Comparison of ENCODE assay signal across 35 cellular contexts in the genomic region with DNA sequence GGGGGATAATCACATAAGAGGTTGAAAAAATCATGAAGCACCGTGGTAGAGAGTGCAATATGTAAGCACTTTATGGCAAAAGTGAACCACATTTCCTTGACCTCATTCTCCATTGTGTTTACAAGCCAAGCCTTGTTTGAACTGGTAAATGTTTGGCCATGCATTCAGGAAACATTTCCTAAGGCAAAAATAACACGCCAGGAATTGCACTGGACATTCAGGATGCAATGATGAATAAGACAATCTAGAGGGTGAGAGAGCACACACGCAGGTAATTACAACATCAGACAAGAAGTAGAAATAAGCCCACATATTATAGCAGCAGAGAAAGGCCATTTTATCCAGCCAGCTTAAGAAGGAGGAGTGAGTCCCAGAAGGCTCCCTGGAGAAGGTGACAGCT.
DNase-seq lines count a peak whose midpoint lies in the region; ATAC-seq, FAIRE-seq and TF ChIP-seq lines count a peak whose summit lies in the region.
"Had no signal": no experiment of that assay in that cellular context is flagged by ENCODE, and none has a peak within 500 bp of the region (broad histone marks: within the 10 kb centered on the region; RNA-seq: fewer than 3 reads in every experiment).

No MANE protein-coding gene starts in this region.

- H3K4me3 Mint-ChIP-seq in Caco-2 (ENCODE audit: unreplicated experiment): no peak overlapping the region
- H3K4me3 Mint-ChIP-seq: activated naive CD8-positive, alpha-beta T cell treated with anti-CD3 and anti-CD28 coated beads, Interleukin-2, amount 10 ng/mL, durations not matched to agents 7 days and 5 days; activated T-cell treated with anti-CD3 and anti-CD28 coated beads, Interleukin-2, amount 50 U/mL, for 24 hours; CD8-positive, alpha-beta memory T cell; dendritic cell treated with granulocyte-macrophage colony-stimulating factor and Interleukin-4, amounts not matched to agents 40 ng/mL and 50 ng/mL, for 4 days; endodermal cell; H9; mesothelial cell of epicardium; naive thymus-derived CD8-positive, alpha-beta T cell; T-helper 1 cell treated with Interleukin-12 subunit alpha and Interleukin-12 subunit beta and Interleukin-4 antibody, amounts not matched to agents 30 μg/mL and 1 μg/mL, for 36 hours had no signal

- TF ChIP-seq EP300 in A549 (IDR thresholded peaks at IDR 0.05): peak; percentile 36 to 42; a peak in 2 of 5 replicates

- H3K27me3 Mint-ChIP-seq in Caco-2 (ENCODE audit: insufficient read depth, unreplicated experiment): peaks cover 2% of the 10 kb centered on the region
- H3K27me3 Mint-ChIP-seq: dendritic cell treated with granulocyte-macrophage colony-stimulating factor and Interleukin-4, amounts not matched to agents 40 ng/mL and 50 ng/mL, for 4 days had no signal

- ATAC-seq in A549 (peak; percentile 54 to 75; a peak in 5 of 6 replicates), GM18505 (IDR thresholded peaks at IDR 0.05; ENCODE audit: unreplicated experiment) (no peak)
- ATAC-seq: left lung; naive thymus-derived CD8-positive, alpha-beta T cell; sciatic nerve had no signal

- H3K9me3 Mint-ChIP-seq in Caco-2 (ENCODE audit: unreplicated experiment): no peaks in the 10 kb centered on the region
- H3K9me3 Mint-ChIP-seq: activated naive CD8-positive, alpha-beta T cell treated with anti-CD3 and anti-CD28 coated beads, Interleukin-2, amount 10 ng/mL, durations not matched to agents 7 days and 5 days; activated T-cell treated with anti-CD3 and anti-CD28 coated beads, Interleukin-2, amount 50 U/mL, for 24 hours; dendritic cell treated with granulocyte-macrophage colony-stimulating factor and Interleukin-4, amounts not matched to agents 40 ng/mL and 50 ng/mL, for 4 days; endodermal cell; H9; mesothelial cell of epicardium; T-helper 1 cell treated with Interleukin-12 subunit alpha and Interleukin-12 subunit beta and Interleukin-4 antibody, amounts not matched to agents 30 μg/mL and 1 μg/mL, for 36 hours had no signal

- no peak overlapping the region for H3K27ac Mint-ChIP-seq in Caco-2 (ENCODE audit: unreplicated experiment)
- H3K27ac Mint-ChIP-seq: activated naive CD8-positive, alpha-beta T cell treated with anti-CD3 and anti-CD28 coated beads, Interleukin-2, amount 10 ng/mL, durations not matched to agents 7 days and 5 days; activated T-cell treated with anti-CD3 and anti-CD28 coated beads, Interleukin-2, amount 50 U/mL, for 24 hours; CD8-positive, alpha-beta memory T cell; dendritic cell treated with granulocyte-macrophage colony-stimulating factor and Interleukin-4, amounts not matched to agents 40 ng/mL and 50 ng/mL, for 4 days; endodermal cell; H9; mesothelial cell of epicardium; naive thymus-derived CD8-positive, alpha-beta T cell; progenitor cell of endocrine pancreas; T-helper 1 cell treated with Interleukin-12 subunit alpha and Interleukin-12 subunit beta and Interleukin-4 antibody, amounts not matched to agents 30 μg/mL and 1 μg/mL, for 36 hours had no signal

- no TSS peak for BruUV-seq in Caco-2 (replicated peaks; lab: Mats Ljungman, UMichigan)

- POLR2A ChIA-PET in A549 (lab: Yijun Ruan, JAX) (no interaction called here), Caco-2 (lab: Charles Lee) (no interaction called here)

- no peaks in the 10 kb centered on the region for H3K36me3 Mint-ChIP-seq in Caco-2 (ENCODE audit: insufficient read depth, unreplicated experiment)
- H3K36me3 Mint-ChIP-seq: activated naive CD8-positive, alpha-beta T cell treated with anti-CD3 and anti-CD28 coated beads, Interleukin-2, amount 10 ng/mL, durations not matched to agents 7 days and 5 days; CD8-positive, alpha-beta memory T cell; mesothelial cell of epicardium; naive thymus-derived CD8-positive, alpha-beta T cell had no signal

- peaks cover 66% of the 10 kb centered on the region for H3K4me1 ChIP-seq in A549
- H3K4me1 ChIP-seq in colonic mucosa: no peaks in the 10 kb centered on the region
- no peaks in the 10 kb centered on the region for H3K4me1 ChIP-seq in smooth muscle cell (ENCODE audit: low read depth)
- no peaks in the 10 kb centered on the region for H3K4me1 ChIP-seq in Caco-2

- H2AFZ ChIP-seq in smooth muscle cell (ENCODE audit: low read depth): no peak overlapping the region

- DNase-seq in A549 (ENCODE audit: low read depth in 1 of 2, low spot score in 1 of 2) (peak in 1 of 2 experiments; percentile 80), NCI-H69 (lab: John Stamatoyannopoulos, UW) (peak; percentile 18), colonic mucosa (peak; percentile 33), kidney tubule cell (ENCODE audit: low spot score) (peak; percentile 58), midbrain (lab: John Stamatoyannopoulos, UW) (no peak), smooth muscle cell (lab: John Stamatoyannopoulos, UW; ENCODE audit: unreplicated experiment) (no peak), Caco-2 (no peak)
- DNase-seq: ACHN; activated effector memory CD4-positive, alpha-beta T cell treated with anti-CD3 and anti-CD28 coated beads, Interleukin-2, amount 50 U/mL, for 16 hours; activated naive CD8-positive, alpha-beta T cell treated with anti-CD3 and anti-CD28 coated beads, Interleukin-2, amount 10 ng/mL, durations not matched to agents 7 days and 5 days; activated T-cell treated with anti-CD3 and anti-CD28 coated beads, Interleukin-2, amount 50 U/mL, for 24 hours; aorta; CD8-positive, alpha-beta memory T cell; central memory CD4-positive, alpha-beta T cell; endodermal cell; GDM1; H9; KG1; left lung; MM.1S; naive thymus-derived CD8-positive, alpha-beta T cell; NCI-H1105 treated with DMSO at 0.1 percent for 48 hours; NCI-H1930; NCI-H774; nucleus accumbens; RPMI8226; stimulated activated CD4-positive, alpha-beta T cell treated with anti-CD3 and anti-CD28 coated beads, Interleukin-12 subunit alpha, Interleukin-12 subunit beta, amount 100 ng/mL, for 4 hours; stimulated activated CD4-positive, alpha-beta T cell treated with anti-CD3 and anti-CD28 coated beads, Interleukin-2, amount 100 ng/mL, for 48 hours; stomach had no signal

- H3K4me2 ChIP-seq in A549 (peak overlapping the region; percentile 58), smooth muscle cell (no peak overlapping the region)

- no peaks in the 10 kb centered on the region for H3K9me3 ChIP-seq in A549
- H3K9me3 ChIP-seq in colonic mucosa: no peaks in the 10 kb centered on the region
- no peaks in the 10 kb centered on the region for H3K9me3 ChIP-seq in smooth muscle cell (replicated peaks; ENCODE audit: low read depth)
- no peaks in the 10 kb centered on the region for H3K9me3 ChIP-seq in Caco-2
- H3K9me3 ChIP-seq: left lung, stomach had no signal

- CTCF ChIA-PET in A549 (lab: Yijun Ruan, JAX): no interaction called here
- CTCF ChIA-PET in Caco-2 (lab: Charles Lee): no interaction called here

- TF ChIP-seq RAD21 in A549 (conservative IDR thresholded peaks at IDR 0.05 in 1 of 2, IDR thresholded peaks at IDR 0.05 in 1 of 2): peak; percentile 23 to 40; a peak in 2 of 5 replicates

- H3K27me3 ChIP-seq in colonic mucosa (no peaks in the 10 kb centered on the region), smooth muscle cell (ENCODE audit: low read depth) (peaks cover 33% of the 10 kb centered on the region), Caco-2 (replicated peaks; ENCODE audit: control insufficient read depth, insufficient read depth, low read length) (no peaks in the 10 kb centered on the region)
- H3K27me3 ChIP-seq: left lung, stomach had no signal

- H3F3A ChIP-seq in smooth muscle cell (ENCODE audit: low read depth): no peaks in the 10 kb centered on the region

- peak overlapping the region; percentile 45 to 55 for H3K27ac ChIP-seq in A549
- no peak overlapping the region for H3K27ac ChIP-seq in colonic mucosa
- no peak overlapping the region for H3K27ac ChIP-seq in smooth muscle cell (ENCODE audit: low read depth)
- H3K27ac ChIP-seq: left lung, stomach had no signal

- H3K9ac ChIP-seq in colonic mucosa (ENCODE audit: low read depth in 2 of 2, low read length in 2 of 2) (no peak overlapping the region), smooth muscle cell (ENCODE audit: low read depth) (no peak overlapping the region)

- FAIRE-seq in A549 (lab: Jason Lieb, UNC): peak; percentile 87

- H3K4me1 Mint-ChIP-seq in Caco-2 (ENCODE audit: low read depth, unreplicated experiment): peaks cover 9% of the 10 kb centered on the region
- H3K4me1 Mint-ChIP-seq: activated naive CD8-positive, alpha-beta T cell treated with anti-CD3 and anti-CD28 coated beads, Interleukin-2, amount 10 ng/mL, durations not matched to agents 7 days and 5 days; CD8-positive, alpha-beta memory T cell; naive thymus-derived CD8-positive, alpha-beta T cell had no signal

- intact Hi-C loops in colonic mucosa (cut with DNase I) (no loop called here), Caco-2 (cut with micrococcal nuclease; ENCODE audit: unreplicated experiment) (no loop called here)

- TF ChIP-seq POLR2A in A549 (IDR thresholded peaks at IDR 0.05; ENCODE audit: low read length) (no peak), GM18505 (IDR thresholded peaks at IDR 0.05; ENCODE audit: borderline replicate concordance, extremely low read depth, insufficient read depth, insufficient read length) (no peak)

- TF ChIP-seq CTCF in A549 (IDR thresholded peaks at IDR 0.05) (no peak), colonic mucosa (IDR thresholded peaks at IDR 0.05) (no peak), smooth muscle cell (IDR thresholded peaks at IDR 0.05; ENCODE audit: borderline replicate concordance, insufficient read depth, poor library complexity, severe bottlenecking) (no peak), Caco-2 (IDR thresholded peaks at IDR 0.05; ENCODE audit: insufficient read depth in 1 of 2, low read depth in 1 of 2, low read length in 1 of 2, severe bottlenecking in 1 of 2, unreplicated experiment in 1 of 2) (no peak)

- no peaks in the 10 kb centered on the region for H3K79me2 ChIP-seq in smooth muscle cell (ENCODE audit: low read depth)

- H4K20me1 ChIP-seq in smooth muscle cell (ENCODE audit: low read depth): no peaks in the 10 kb centered on the region

- H3K4me3 ChIP-seq in A549 (no peak overlapping the region), colonic mucosa (no peak overlapping the region), smooth muscle cell (no peak overlapping the region), Caco-2 (ENCODE audit: low read depth, low read length) (no peak overlapping the region)
- H3K4me3 ChIP-seq: left lung, stomach had no signal

- 4% methylated on average over 3 of the region's 3 CpGs for WGBS in A549 (ENCODE audit: missing lambda C conversion rate)
- 81% methylated on average over 3 of the region's 3 CpGs for WGBS in smooth muscle cell (ENCODE audit: low lambda C conversion rate)

- no peaks in the 10 kb centered on the region for H3K36me3 ChIP-seq in colonic mucosa
- no peaks in the 10 kb centered on the region for H3K36me3 ChIP-seq in smooth muscle cell (ENCODE audit: low read depth)
- H3K36me3 ChIP-seq in Caco-2 (ENCODE audit: control insufficient read depth, insufficient read depth, low read length): no peaks in the 10 kb centered on the region
- H3K36me3 ChIP-seq: left lung, stomach had no signal

TF ChIP-seq in A549, 52 proteins besides CTCF, POLR2A, EP300 and RAD21 (continues in another document):
- no peak for TF ChIP-seq NPAS2 (CRISPR knock-in tag; IDR thresholded peaks at IDR 0.05; ENCODE audit: borderline replicate concordance)
- TF ChIP-seq, protein P1, sequence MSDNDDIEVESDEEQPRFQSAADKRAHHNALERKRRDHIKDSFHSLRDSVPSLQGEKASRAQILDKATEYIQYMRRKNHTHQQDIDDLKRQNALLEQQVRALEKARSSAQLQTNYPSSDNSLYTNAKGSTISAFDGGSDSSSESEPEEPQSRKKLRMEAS (IDR thresholded peaks at IDR 0.05): 0 out of 2 replicates have a peak, but pooled peaks have one; percentile 53

Comparison
In these comparisons a context has a peak if more than half of its experiments do, and no peak if none do; other contexts are left out.
1. DNase-seq: peak in NCI-H69 (single experiment), colonic mucosa (single experiment) and kidney tubule cell (single experiment); none in midbrain (single experiment), smooth muscle cell (single experiment) and Caco-2 (0 of 2).
2. H3K27ac ChIP-seq: peak in A549 (2 of 2); none in colonic mucosa (single experiment) and smooth muscle cell (single experiment).